8 cellular contexts compared by ENCODE assay signal in genomic region chr4:153788419-153789276, GRCh38. TPM values are rescaled to one million over a fixed set of nuclear protein-coding genes. Genes with fewer than 3 reads are reported as not detected.
DNase-seq lines count a peak whose midpoint lies in the region; ATAC-seq and TF ChIP-seq lines count a peak whose summit lies in the region.

Gene SFRP2, minus strand, starts transcription at chr4:153789083. Its CDS starts 248 bp downstream, at chr4:153788835.

- ATAC-seq in GM19463 (IDR thresholded peaks at IDR 0.05; ENCODE audit: unreplicated experiment) (no peak), GM18498 (IDR thresholded peaks at IDR 0.05; ENCODE audit: unreplicated experiment) (no peak), HG02840 (IDR thresholded peaks at IDR 0.05; ENCODE audit: low FRiP score, unreplicated experiment) (no peak)

- H3K36me3 Mint-ChIP-seq in IgD-negative memory B cell (no peaks in the 10 kb centered on the region), nephron progenitor cell (ENCODE audit: low read depth) (no peaks in the 10 kb centered on the region)

- H3K4me1 ChIP-seq in ACC112 (ENCODE audit: control insufficient read depth, insufficient read depth, low read length, unreplicated experiment), result no peaks in the 10 kb centered on the region

- H3K79me2 ChIP-seq in ACC112 (ENCODE audit: control insufficient read depth, insufficient read depth, low read length, unreplicated experiment), result no peaks in the 10 kb centered on the region

- H3K4me3 Mint-ChIP-seq in IgD-negative memory B cell (peak within 1 kb of the TSS; percentile 37 to 92 (median 72)), nephron progenitor cell (peak within 1 kb of the TSS; percentile 87)

- DNase-seq in epithelial cell of proximal tubule (ENCODE audit: low read depth) (no peak), nephron progenitor cell (peak; percentile 72), SW480 (ENCODE audit: low spot score) (no peak)

- TF ChIP-seq CTCF in epithelial cell of proximal tubule (conservative IDR thresholded peaks at IDR 0.05; ENCODE audit: low read depth, low read length) (no peak), nephron progenitor cell (IDR thresholded peaks at IDR 0.05) (no peak)

- H3K9me3 Mint-ChIP-seq in IgD-negative memory B cell (peaks cover 0 to 3% (median 0%) of the 10 kb centered on the region in 3 donors), nephron progenitor cell (no peaks in the 10 kb centered on the region)

- H3K4me3 ChIP-seq in ACC112 (ENCODE audit: low read depth, low read length) (peak within 1 kb of the TSS; percentile 71), epithelial cell of proximal tubule (ENCODE audit: low read depth, low read length) (peak within 1 kb of the TSS; percentile 14)

- H3K27ac Mint-ChIP-seq in IgD-negative memory B cell (peak within 1 kb of the TSS; percentile 3 to 87 (median 71)), nephron progenitor cell (peak within 1 kb of the TSS; percentile 75)

- H3K27me3 ChIP-seq in ACC112 (ENCODE audit: insufficient read depth, low read length), result peaks cover 55% of the 10 kb centered on the region

- H3K36me3 ChIP-seq in ACC112 (ENCODE audit: insufficient read depth, low read length), result no peaks in the 10 kb centered on the region

- no peak within 1 kb of the TSS for H3K27ac ChIP-seq in ACC112 (ENCODE audit: low read depth, low read length)

- H3K27me3 Mint-ChIP-seq in IgD-negative memory B cell (peaks cover 64% of the 10 kb centered on the region), nephron progenitor cell (ENCODE audit: low read depth, poor library complexity) (peaks cover 71% of the 10 kb centered on the region)

- H3K4me1 Mint-ChIP-seq in IgD-negative memory B cell (peaks cover 16 to 36% (median 25%) of the 10 kb centered on the region in 3 donors), nephron progenitor cell (peaks cover 76% of the 10 kb centered on the region)

- H2AFZ ChIP-seq in ACC112 (ENCODE audit: low read length, unreplicated experiment), result peak within 1 kb of the TSS; percentile 23

RNA-seq across cellular contexts. Expression of gene SFRP2, which starts in this region (rescaled TPM):
- not detected for polyA plus RNA-seq in IgD-negative memory B cell
- total RNA-seq in epithelial cell of proximal tubule, result not detected in 2 replicates
